In the genomic region with DNA sequence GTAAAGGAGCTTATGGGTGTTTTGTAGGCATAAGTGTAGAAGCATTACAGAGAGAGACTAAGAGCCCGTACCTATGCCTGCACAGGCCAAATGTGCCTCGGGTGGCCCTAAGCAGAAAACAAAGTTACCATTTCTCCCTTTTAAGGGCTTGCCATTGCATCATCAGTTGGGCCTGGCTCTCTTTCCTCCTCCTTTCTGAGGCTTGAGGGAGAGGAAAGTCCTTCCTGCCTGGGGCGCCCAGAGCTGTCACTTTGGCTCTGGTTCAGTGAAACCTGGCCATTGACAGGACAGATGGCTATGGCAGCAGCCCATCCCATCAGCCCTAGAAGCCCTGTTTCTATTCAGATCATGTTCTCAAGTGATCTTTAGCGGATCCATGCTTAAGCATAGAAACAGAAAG, we compare ENCODE assay signal across 1 cellular context.
TF ChIP-seq lines count a peak whose summit lies in the region.

No MANE protein-coding gene starts in this region.

TF ChIP-seq in WTC11, 78 proteins besides CTCF, POLR2A, EP300 and RAD21 (continued from another document):
- TF ChIP-seq ZBTB43 (CRISPR knock-in tag; IDR thresholded peaks at IDR 0.05) (no peak), MXD4 (CRISPR knock-in tag; IDR thresholded peaks at IDR 0.05; ENCODE audit: borderline replicate concordance) (no peak), PREB (CRISPR knock-in tag; IDR thresholded peaks at IDR 0.05; ENCODE audit: borderline replicate concordance) (no peak), USF2 (CRISPR knock-in tag; IDR thresholded peaks at IDR 0.05) (no peak), FOXK1 (CRISPR knock-in tag; IDR thresholded peaks at IDR 0.05) (no peak)
- TF ChIP-seq, protein P1, sequence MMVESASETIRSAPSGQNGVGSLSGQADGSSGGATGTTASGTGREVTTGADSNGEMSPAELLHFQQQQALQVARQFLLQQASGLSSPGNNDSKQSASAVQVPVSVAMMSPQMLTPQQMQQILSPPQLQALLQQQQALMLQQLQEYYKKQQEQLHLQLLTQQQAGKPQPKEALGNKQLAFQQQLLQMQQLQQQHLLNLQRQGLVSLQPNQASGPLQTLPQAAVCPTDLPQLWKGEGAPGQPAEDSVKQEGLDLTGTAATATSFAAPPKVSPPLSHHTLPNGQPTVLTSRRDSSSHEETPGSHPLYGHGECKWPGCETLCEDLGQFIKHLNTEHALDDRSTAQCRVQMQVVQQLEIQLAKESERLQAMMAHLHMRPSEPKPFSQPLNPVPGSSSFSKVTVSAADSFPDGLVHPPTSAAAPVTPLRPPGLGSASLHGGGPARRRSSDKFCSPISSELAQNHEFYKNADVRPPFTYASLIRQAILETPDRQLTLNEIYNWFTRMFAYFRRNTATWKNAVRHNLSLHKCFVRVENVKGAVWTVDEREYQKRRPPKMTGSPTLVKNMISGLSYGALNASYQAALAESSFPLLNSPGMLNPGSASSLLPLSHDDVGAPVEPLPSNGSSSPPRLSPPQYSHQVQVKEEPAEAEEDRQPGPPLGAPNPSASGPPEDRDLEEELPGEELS (CRISPR knock-in tag; IDR thresholded peaks at IDR 0.05), result no peak
- TF ChIP-seq, protein P2, sequence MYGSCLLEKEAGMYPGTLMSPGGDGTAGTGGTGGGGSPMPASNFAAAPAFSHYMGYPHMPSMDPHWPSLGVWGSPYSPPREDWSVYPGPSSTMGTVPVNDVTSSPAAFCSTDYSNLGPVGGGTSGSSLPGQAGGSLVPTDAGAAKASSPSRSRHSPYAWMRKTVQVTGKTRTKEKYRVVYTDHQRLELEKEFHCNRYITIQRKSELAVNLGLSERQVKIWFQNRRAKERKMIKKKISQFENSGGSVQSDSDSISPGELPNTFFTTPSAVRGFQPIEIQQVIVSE (CRISPR knock-in tag; IDR thresholded peaks at IDR 0.05; ENCODE audit: borderline replicate concordance), result no peak
TF ChIP-seq in WTC11: peak in this region for 0.
